Comparison of ENCODE assay signal across 11 cellular contexts in genomic region chr1:115338457-115338820, GRCh38. TPM values are rescaled to one million over a fixed set of nuclear protein-coding genes. Genes with fewer than 3 reads are reported as not detected.
A peak's percentile ranks its signal among the peaks of the same experiment; 100 is the strongest.
DNase-seq lines count a peak whose midpoint lies in the region; ATAC-seq and TF ChIP-seq lines count a peak whose summit lies in the region.
"Had no signal": no experiment of that assay in that cellular context is flagged by ENCODE, and none has a peak within 500 bp of the region (broad histone marks: within the 10 kb centered on the region; RNA-seq: fewer than 3 reads in every experiment).

No MANE protein-coding gene starts in this region.

- H3K27ac ChIP-seq in ACC112 (ENCODE audit: low read depth, low read length) (no peak overlapping the region), SK-N-MC (no peak overlapping the region), heart right ventricle (peak overlapping the region in 9 of 10 donors; percentile 33 to 89 (median 81))

- ATAC-seq in heart right ventricle (peak in 7 of 8 donors; percentile 8 to 46 (median 15)), omental fat pad (ENCODE audit: low FRiP score) (peak; percentile 15), HG02981 (IDR thresholded peaks at IDR 0.05; ENCODE audit: unreplicated experiment) (no peak), GM18873 (IDR thresholded peaks at IDR 0.05; ENCODE audit: low FRiP score, unreplicated experiment) (no peak)
- no peak for ATAC-seq in stimulated activated naive B cell treated with anti-CD40 and anti-IgM and Interleukin-4, amounts not matched to agents 10 μg/mL and 1 μg/mL and 100 μg/mL, for 72 hours (replicated peaks)

- no peak for DNase-seq in SK-N-MC (ENCODE audit: low read depth, low spot score)
- DNase-seq in heart right ventricle = peak in 1 of 2 donors; percentile 39
- DNase-seq in omental fat pad (ENCODE audit: low spot score) = no peak
- DNase-seq in NCI-H1417 (lab: John Stamatoyannopoulos, UW) = no peak
- no peak for DNase-seq in stimulated activated naive B cell treated with anti-CD40 and anti-IgM and Interleukin-4, amounts not matched to agents 10 μg/mL and 1 μg/mL and 100 μg/mL, for 72 hours
- DNase-seq: stimulated activated CD4-positive, alpha-beta T cell treated with anti-CD3 and anti-CD28 coated beads, Interleukin-2, amount 100 ng/mL, for 24 hours; T-helper 9 cell had no signal

- WGBS in heart right ventricle, 2 donors = 21 to 26% methylated on average over 25 of the region's 25 CpGs

- intact Hi-C loops in heart right ventricle (cut with DNase I) = loop anchor here in 4 of 10 donors (5.0 to 10.0 kb wide), 3 partner anchors 194 to 204 kb away; no protein-coding TSS in a partner anchor

- H3K4me1 ChIP-seq in ACC112 (ENCODE audit: control insufficient read depth, insufficient read depth, low read length, unreplicated experiment) (peaks cover 15% of the 10 kb centered on the region), heart right ventricle (peaks cover 12 to 70% (median 22%) of the 10 kb centered on the region in 9 donors)

- H3K9me3 ChIP-seq in SK-N-MC (ENCODE audit: low read depth, low read length) = no peaks in the 10 kb centered on the region
- H3K9me3 ChIP-seq in heart right ventricle = peaks cover 0 to 3% (median 0%) of the 10 kb centered on the region in 11 donors
- H3K9me3 ChIP-seq: mucosa of descending colon had no signal

- H3K79me2 ChIP-seq in ACC112 (ENCODE audit: control insufficient read depth, insufficient read depth, low read length, unreplicated experiment) = peaks cover 5% of the 10 kb centered on the region

- H3K36me3 ChIP-seq in ACC112 (ENCODE audit: insufficient read depth, low read length) (no peaks in the 10 kb centered on the region), SK-N-MC (ENCODE audit: insufficient read depth, low read length) (no peaks in the 10 kb centered on the region), heart right ventricle (no peaks in the 10 kb centered on the region)

- TF ChIP-seq CTCF in heart right ventricle (IDR thresholded peaks at IDR 0.05) (peak in 1 of 9 donors; percentile 10), omental fat pad (IDR thresholded peaks at IDR 0.05) (no peak)

- H3K9me3 Mint-ChIP-seq in stimulated activated naive B cell treated with anti-CD40 and anti-IgM and Interleukin-4, amounts not matched to agents 10 μg/mL and 1 μg/mL and 100 μg/mL, for 72 hours = peaks cover 0 to 1% of the 10 kb centered on the region in 2 donors

- H3K4me3 Mint-ChIP-seq in stimulated activated naive B cell treated with anti-CD40 and anti-IgM and Interleukin-4, amounts not matched to agents 10 μg/mL and 1 μg/mL and 100 μg/mL, for 72 hours = no peak overlapping the region

- no peak overlapping the region for H3K9ac ChIP-seq in SK-N-MC (ENCODE audit: insufficient read length)

- H3K27ac Mint-ChIP-seq in stimulated activated naive B cell treated with anti-CD40 and anti-IgM and Interleukin-4, amounts not matched to agents 10 μg/mL and 1 μg/mL and 100 μg/mL, for 72 hours = no peak overlapping the region

- H3K4me3 ChIP-seq in ACC112 (ENCODE audit: low read depth, low read length) = peak overlapping the region; percentile 85
- peak overlapping the region; percentile 82 for H3K4me3 ChIP-seq in SK-N-MC
- peak overlapping the region; percentile 39 to 87 (median 68) for H3K4me3 ChIP-seq in heart right ventricle
- H3K4me3 ChIP-seq: mucosa of descending colon had no signal

- H3K4me1 Mint-ChIP-seq in stimulated activated naive B cell treated with anti-CD40 and anti-IgM and Interleukin-4, amounts not matched to agents 10 μg/mL and 1 μg/mL and 100 μg/mL, for 72 hours = peaks cover 0 to 2% of the 10 kb centered on the region in 2 donors

- peaks cover 0 to 2% of the 10 kb centered on the region in 2 donors for H3K36me3 Mint-ChIP-seq in stimulated activated naive B cell treated with anti-CD40 and anti-IgM and Interleukin-4, amounts not matched to agents 10 μg/mL and 1 μg/mL and 100 μg/mL, for 72 hours

- peaks cover 44 to 53% of the 10 kb centered on the region in 2 donors for H3K27me3 Mint-ChIP-seq in stimulated activated naive B cell treated with anti-CD40 and anti-IgM and Interleukin-4, amounts not matched to agents 10 μg/mL and 1 μg/mL and 100 μg/mL, for 72 hours

- H3K27me3 ChIP-seq in ACC112 (ENCODE audit: insufficient read depth, low read length) (no peaks in the 10 kb centered on the region; the same call in 1 of the 2 replicates), heart right ventricle (peaks cover 0 to 33% (median 7%) of the 10 kb centered on the region in 7 donors)

- no peak overlapping the region for H2AFZ ChIP-seq in ACC112 (ENCODE audit: low read length, unreplicated experiment)

RNA-seq across cellular contexts. Expression of gene NGF, which starts 0.4 kb away (rescaled TPM):
- total RNA-seq in heart right ventricle (1 to 10 TPM; 1.8 to 5.3 (median 2.9) TPM), omental fat pad (10 to 100 TPM in 2 of 4 donors, 1 to 10 TPM in 2; 2.3 to 19.2 (median 10.2) TPM)
- 10 to 100 TPM in 1 of 2 donors, 1 to 10 TPM in 1; 5.9 to 21.6 TPM for polyA plus RNA-seq in heart right ventricle

Comparison
In these comparisons a context has a peak if more than half of its experiments do, and no peak if none do; other contexts are left out.
1. H3K27ac ChIP-seq: peak in heart right ventricle (9 of 10); none in ACC112 (single experiment) and SK-N-MC (single experiment).
2. ATAC-seq: peak in heart right ventricle (7 of 8) and omental fat pad (single experiment); none in HG02981 (single experiment), GM18873 (single experiment) and stimulated activated naive B cell treated with anti-CD40 and anti-IgM and Interleukin-4, amounts not matched to agents 10 μg/mL and 1 μg/mL and 100 μg/mL, for 72 hours (0 of 2).
3. Peak in every context shown above with its lines, with median percentiles within 50 percentile points of each other: H3K4me3 ChIP-seq.